11 cellular contexts compared by ENCODE assay signal in the genomic region with DNA sequence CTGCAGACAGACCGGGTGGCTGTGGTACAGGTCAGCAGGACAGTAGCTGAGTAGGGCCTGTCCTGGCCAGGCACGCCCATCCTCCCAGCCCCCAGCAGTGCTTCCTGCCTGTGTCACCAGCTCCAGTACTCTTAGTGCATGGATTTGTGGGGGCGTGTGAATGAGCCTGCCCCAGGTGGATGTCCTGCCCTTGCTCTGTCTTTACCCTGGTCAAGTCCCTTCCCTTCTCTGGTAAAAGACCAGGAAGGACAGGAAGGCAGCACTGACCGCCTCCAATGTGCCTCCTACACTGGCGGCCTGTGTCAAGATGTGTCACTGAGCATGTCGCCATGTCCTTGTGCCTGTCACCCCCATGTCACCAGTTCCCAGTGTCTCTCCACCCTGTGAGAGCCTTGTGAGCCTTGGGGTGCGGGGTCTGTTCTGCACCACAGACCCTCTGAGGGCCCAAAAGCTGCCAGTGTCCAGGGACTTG. TPM values are rescaled to one million over a fixed set of nuclear protein-coding genes. Genes with fewer than 3 reads are reported as not detected.
DNase-seq lines count a peak whose midpoint lies in the region; ATAC-seq and TF ChIP-seq lines count a peak whose summit lies in the region.
"Had no signal": no experiment of that assay in that cellular context is flagged by ENCODE, and none has a peak within 500 bp of the region (broad histone marks: within the 10 kb centered on the region; RNA-seq: fewer than 3 reads in every experiment).

No MANE protein-coding gene starts in this region.

- TF ChIP-seq CTCF in RWPE1 (conservative IDR thresholded peaks at IDR 0.05; ENCODE audit: low read depth) (no peak), left ventricle myocardium inferior (IDR thresholded peaks at IDR 0.05; ENCODE audit: borderline replicate concordance) (no peak)

- POLR2A ChIA-PET in RWPE1 (lab: Yijun Ruan, JAX; ENCODE audit: low non-redundant PET): interaction anchor here (0.6 to 0.8 kb wide), 2 partner anchors 11 to 12 kb away, joined by 3 read pairs; a partner anchor contains a TSS

- intact Hi-C loops in left ventricle myocardium inferior (cut with micrococcal nuclease) (no loop called here), sciatic nerve (cut with DNase I) (no loop called here)

- no peak overlapping the region for H3K4me3 ChIP-seq in left ventricle myocardium inferior

- peak overlapping the region; percentile 99 for H3K27ac ChIP-seq in RWPE1
- peak overlapping the region; percentile 76 for H3K27ac ChIP-seq in left ventricle myocardium inferior (replicated peaks)

- ATAC-seq in sciatic nerve: peak; percentile 6

- no peaks in the 10 kb centered on the region for H3K27me3 ChIP-seq in left ventricle myocardium inferior (ENCODE audit: low read depth)

- peaks cover 13% of the 10 kb centered on the region for H3K36me3 ChIP-seq in left ventricle myocardium inferior

- no peaks in the 10 kb centered on the region for H3K9me3 ChIP-seq in left ventricle myocardium inferior (replicated peaks)

- CTCF ChIA-PET in RWPE1 (lab: Yijun Ruan, JAX): no interaction called here

- peaks cover 66% of the 10 kb centered on the region for H3K4me1 ChIP-seq in left ventricle myocardium inferior

- DNase-seq in Daoy (ENCODE audit: low read depth): peak; percentile 71
- DNase-seq in RWPE1 (ENCODE audit: low spot score): peak; percentile 67
- DNase-seq in left ventricle myocardium inferior: no peak
- DNase-seq in sciatic nerve (ENCODE audit: low spot score): no peak
- DNase-seq in DMS153 (lab: John Stamatoyannopoulos, UW): no peak
- DNase-seq in activated CD4-positive, CD25-positive, alpha-beta regulatory T cell treated with anti-CD3 and anti-CD28 coated beads, Interleukin-2, amount 50 U/mL, for 72 hours: no peak
- DNase-seq in activated naive CD4-positive, alpha-beta T cell treated with anti-CD3 and anti-CD28 coated beads, Interleukin-2, amount 50 U/mL, for 16 hours: no peak
- DNase-seq in COLO668 (lab: John Stamatoyannopoulos, UW; ENCODE audit: unreplicated experiment): no peak
- DNase-seq: activated gamma-delta T cell; NCI-H1417; stimulated activated naive CD4-positive, alpha-beta T cell had no signal

RNA-seq across cellular contexts. Expression of a gene that starts 11.9 kb away (rescaled TPM):
- 6.9 and 7.3 TPM in 2 replicates for total RNA-seq in Daoy (2014; rRNA removed; shearing (Covaris generic))
- total RNA-seq in left ventricle myocardium inferior (28.0 TPM), sciatic nerve (20.5 TPM)

RNA-seq across cellular contexts. Expression of a gene that starts 16.8 kb away (rescaled TPM):
- 1,576 and 1,963 TPM in 2 replicates for total RNA-seq in Daoy (2014; rRNA removed; shearing (Covaris generic))
- 552 TPM for total RNA-seq in left ventricle myocardium inferior
- 813 TPM for total RNA-seq in sciatic nerve

RNA-seq across cellular contexts. Expression of a gene that starts 27.7 kb away (rescaled TPM):
- total RNA-seq in Daoy (2014; rRNA removed; shearing (Covaris generic)): not detected in 2 replicates
- total RNA-seq in left ventricle myocardium inferior: not detected
- not detected for total RNA-seq in sciatic nerve

RNA-seq across cellular contexts. Expression of a gene that starts 32.8 kb away (rescaled TPM):
- total RNA-seq in Daoy (2014; rRNA removed; shearing (Covaris generic)): 25.8 and 37.4 TPM in 2 replicates
- 3.7 TPM for total RNA-seq in left ventricle myocardium inferior
- total RNA-seq in sciatic nerve: 6.4 TPM

Comparison
In these comparisons a context has a peak if more than half of its experiments do, and no peak if none do; other contexts are left out.
1. DNase-seq: peak in Daoy (single experiment) and RWPE1 (single experiment); none in left ventricle myocardium inferior (single experiment), sciatic nerve (single experiment), DMS153 (single experiment), activated CD4-positive, CD25-positive, alpha-beta regulatory T cell treated with anti-CD3 and anti-CD28 coated beads, Interleukin-2, amount 50 U/mL, for 72 hours (single experiment), activated naive CD4-positive, alpha-beta T cell treated with anti-CD3 and anti-CD28 coated beads, Interleukin-2, amount 50 U/mL, for 16 hours (single experiment) and COLO668 (single experiment).